Comparison of ENCODE assay signal across 8 cellular contexts in the genomic region with DNA sequence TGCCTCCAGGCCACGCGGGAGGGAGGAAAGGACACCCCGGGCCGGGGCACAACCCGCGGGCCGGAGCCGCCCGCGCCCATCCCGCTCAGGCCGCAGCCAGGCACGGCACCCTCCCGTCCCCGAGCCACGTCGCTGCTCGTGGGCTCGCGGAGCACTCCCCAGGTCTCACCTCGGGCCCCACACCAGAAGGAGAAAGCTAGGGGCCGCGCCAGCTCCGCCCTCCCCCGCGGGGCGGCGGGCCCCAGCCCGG. TPM values are rescaled to one million over a fixed set of nuclear protein-coding genes. Genes with fewer than 3 reads are reported as not detected.
DNase-seq lines count a peak whose midpoint lies in the region; ATAC-seq and TF ChIP-seq lines count a peak whose summit lies in the region.

No MANE protein-coding gene starts in this region.

- peak overlapping the region; percentile 97 for H3K27ac ChIP-seq in OCI-LY3 (ENCODE audit: low read length)
- H3K27ac ChIP-seq in psoas muscle, result peak overlapping the region; percentile 98

- H4K20me1 ChIP-seq in OCI-LY3 (ENCODE audit: insufficient read depth, low read length), result peaks cover 63% of the 10 kb centered on the region

- no peak for TF ChIP-seq CTCF in GM12865 (IDR thresholded peaks at IDR 0.05; ENCODE audit: insufficient read depth, low read depth, low read length, missing control alignments)
- no peak for TF ChIP-seq CTCF in OCI-LY3 (IDR thresholded peaks at IDR 0.05; ENCODE audit: low read depth, low read length)
- no peak for TF ChIP-seq CTCF in epithelial cell of proximal tubule (conservative IDR thresholded peaks at IDR 0.05; ENCODE audit: low read depth, low read length)
- TF ChIP-seq CTCF in psoas muscle (IDR thresholded peaks at IDR 0.05), result no peak

- H3K9me3 ChIP-seq in OCI-LY3 (ENCODE audit: insufficient read depth, low read length) (no peaks in the 10 kb centered on the region), psoas muscle (no peaks in the 10 kb centered on the region)

- ATAC-seq in psoas muscle, result peak in 2 of 4 donors; percentile 24 to 26
- no peak for ATAC-seq in HG02623 (IDR thresholded peaks at IDR 0.05; ENCODE audit: unreplicated experiment)
- ATAC-seq in esophagus mucosa, result no peak

- DNase-seq in GM12865 (ENCODE audit: low read depth) (no peak), epithelial cell of proximal tubule (ENCODE audit: low read depth) (no peak), psoas muscle (no peak), medulla oblongata (ENCODE audit: extremely low spot score) (no peak), NCI-H2196 treated with DMSO at 0.1 percent for 48 hours (lab: John Stamatoyannopoulos, UW; ENCODE audit: unreplicated experiment) (no peak)

- peak overlapping the region; percentile 100 for H3K9ac ChIP-seq in OCI-LY3 (ENCODE audit: low read length)

- H3K4me2 ChIP-seq in OCI-LY3 (ENCODE audit: low read length), result peak overlapping the region; percentile 86

- H3K4me1 ChIP-seq in OCI-LY3 (ENCODE audit: low read length) (peaks cover 44% of the 10 kb centered on the region), psoas muscle (peaks cover 77% of the 10 kb centered on the region)

- peaks cover 96% of the 10 kb centered on the region for H3K79me2 ChIP-seq in OCI-LY3 (ENCODE audit: low read length)

- WGBS in psoas muscle, 3 donors, result 0% methylated on average over 19 to 29 of the region's 29 CpGs

- intact Hi-C loops in psoas muscle (cut with DNase I), result loop anchor here (5.0 kb wide), 4 partner anchors 37 to 192 kb away; a partner anchor contains a TSS

- H2AFZ ChIP-seq in OCI-LY3 (ENCODE audit: low read depth, low read length), result no peak overlapping the region; the same call in 1 of the 2 replicates

- peaks cover 9% of the 10 kb centered on the region for H3K36me3 ChIP-seq in OCI-LY3 (replicated peaks; ENCODE audit: low read depth, low read length)
- no peaks in the 10 kb centered on the region for H3K36me3 ChIP-seq in psoas muscle (ENCODE audit: insufficient read depth in 1 of 2, low read depth in 1 of 2)

- H3K4me3 ChIP-seq in GM12865 (ENCODE audit: low read depth, low read length), result peak overlapping the region; percentile 92
- H3K4me3 ChIP-seq in OCI-LY3 (ENCODE audit: low read length), result peak overlapping the region; percentile 97
- peak overlapping the region; percentile 88 for H3K4me3 ChIP-seq in epithelial cell of proximal tubule (ENCODE audit: low read depth, low read length)
- peak overlapping the region; percentile 85 for H3K4me3 ChIP-seq in psoas muscle

- H3K27me3 ChIP-seq in OCI-LY3 (ENCODE audit: low read depth, low read length) (no peaks in the 10 kb centered on the region), psoas muscle (ENCODE audit: insufficient read depth in 3 of 3, low read length in 2 of 3) (no peaks in the 10 kb centered on the region)

RNA-seq across cellular contexts. Expression of a gene that starts 0.6 kb away (rescaled TPM):
- total RNA-seq in epithelial cell of proximal tubule (326 and 374 TPM in 2 replicates), psoas muscle (100 to 1,000 TPM; 349 to 526 (median 469) TPM), esophagus mucosa (320 TPM)
- polyA plus RNA-seq in psoas muscle, result 100 to 1,000 TPM; 264 to 421 (median 283) TPM

RNA-seq across cellular contexts. Expression of a gene that starts 0.9 kb away (rescaled TPM):
- 299 and 366 TPM in 2 replicates for total RNA-seq in epithelial cell of proximal tubule
- 100 to 1,000 TPM in 3 of 4 donors, 10 to 100 TPM in 1; 86.4 to 161 (median 126) TPM for total RNA-seq in psoas muscle
- polyA plus RNA-seq in psoas muscle, result 100 to 1,000 TPM in 1 of 3 donors, 10 to 100 TPM in 2; 68.8 to 122 (median 90.0) TPM
- 177 TPM for total RNA-seq in esophagus mucosa

RNA-seq across cellular contexts. Expression of a gene that starts 41.2 kb away (rescaled TPM):
- total RNA-seq in epithelial cell of proximal tubule (34.2 and 43.3 TPM in 2 replicates), psoas muscle (10 to 100 TPM; 17.4 to 18.4 (median 17.7) TPM), esophagus mucosa (33.5 TPM)
- 1 to 10 TPM; 5.8 to 8.4 (median 6.0) TPM for polyA plus RNA-seq in psoas muscle
